ENCODE assay signal across 34 cellular contexts in the genomic region with DNA sequence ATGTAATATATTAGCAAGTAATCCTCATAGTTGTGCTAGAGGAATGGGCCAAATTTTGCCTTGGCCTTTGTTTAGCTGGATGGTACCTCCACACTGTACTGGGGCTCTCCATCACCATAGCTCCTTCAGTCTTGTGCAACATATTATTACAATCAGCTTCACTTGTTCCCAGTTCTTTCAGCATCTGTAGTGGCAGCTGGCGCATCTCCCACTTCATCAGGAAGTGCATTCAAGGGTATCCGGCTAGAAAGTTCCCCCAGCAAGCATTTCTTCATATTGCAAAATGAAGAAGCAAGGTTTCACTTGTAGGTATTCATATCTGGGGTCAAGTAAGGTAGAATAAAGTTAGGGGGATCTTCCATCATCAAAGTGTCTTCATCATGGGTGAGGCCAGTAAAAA.
DNase-seq lines count a peak whose midpoint lies in the region; ATAC-seq, FAIRE-seq and TF ChIP-seq lines count a peak whose summit lies in the region.
"Had no signal": no experiment of that assay in that cellular context is flagged by ENCODE, and none has a peak within 500 bp of the region (broad histone marks: within the 10 kb centered on the region; RNA-seq: fewer than 3 reads in every experiment).

No MANE protein-coding gene starts in this region.

- no peak overlapping the region for H2AFZ ChIP-seq in GM12878 (ENCODE audit: control insufficient read depth, low read depth, low read length)
- H2AFZ ChIP-seq in HepG2 (ENCODE audit: low read length) = no peak overlapping the region

- TF ChIP-seq POLR2A in GM12878 (IDR thresholded peaks at IDR 0.05; ENCODE audit: low read depth, low read length) (no peak), HepG2 (IDR thresholded peaks at IDR 0.05; ENCODE audit: insufficient read depth in 1 of 2, low read depth in 2 of 2, low read length in 2 of 2) (no peak)

- H3K36me3 ChIP-seq in GM12878 (ENCODE audit: control insufficient read depth in 2 of 2, insufficient read depth in 2 of 2, low read length in 1 of 2) (no peaks in the 10 kb centered on the region), HepG2 (replicated peaks in 1 of 2; ENCODE audit: control insufficient read depth in 1 of 2, insufficient read depth in 2 of 2, low read length in 2 of 2) (no peaks in the 10 kb centered on the region)

- 0% methylated on average over 2 of the region's 2 CpGs for WGBS in GM12878 (ENCODE audit: insufficient coverage, insufficient replicate concordance, low lambda C conversion rate, missing lambda C conversion rate)
- WGBS in HepG2 (ENCODE audit: low lambda C conversion rate) = 40% methylated on average over 2 of the region's 2 CpGs

- POLR2A ChIA-PET in GM12878 (lab: Charles Lee) = no interaction called here
- POLR2A ChIA-PET in HepG2 (lab: Yijun Ruan, JAX) = no interaction called here

- DNase-seq in GM12865 (ENCODE audit: low read depth) = peak; percentile 27
- DNase-seq in NCI-H2171 (lab: John Stamatoyannopoulos, UW) = peak; percentile 30
- no peak for DNase-seq in GM12878 (ENCODE audit: low read depth, low spot score)
- DNase-seq in mesothelial cell of epicardium (ENCODE audit: low spot score in 2 of 2, unreplicated experiment in 2 of 2) = no peak
- no peak for DNase-seq in HepG2 (ENCODE audit: low spot score)
- DNase-seq in HT-29 (ENCODE audit: low spot score) = no peak
- DNase-seq in SHP77 treated with DMSO at 0.1 percent for 48 hours (lab: John Stamatoyannopoulos, UW) = no peak
- DNase-seq: AML-193; Caco-2; CD8-positive, alpha-beta T cell; DMS 273 treated with DMSO at 0.1 percent for 48 hours; DMS79; EL; GDM1; GOT3; HCEC 1CT; MM.1S; NCI-H1048; NCI-H1417; NCI-H1694; NCI-H2029 treated with DMSO at 0.1 percent for 48 hours; NCI-H446 treated with DMSO at 0.1 percent for 48 hours; NCI-H526; NCI-H82; NK-92 treated with Interleukin-12 subunit alpha and Interleukin-12 subunit beta, amount 100 ng/mL, for 24 hours; SHP77; T-helper 1 cell had no signal

- H3K4me1 ChIP-seq in GM12878 (ENCODE audit: control insufficient read depth, insufficient read depth, low read length) = peaks cover 3% of the 10 kb centered on the region; the same call in 1 of the 2 replicates
- no peaks in the 10 kb centered on the region for H3K4me1 ChIP-seq in HepG2 (ENCODE audit: insufficient read depth, low read length)
- H3K4me1 ChIP-seq: A549, Caco-2 had no signal

- FAIRE-seq in GM12878 (lab: Jason Lieb, UNC) (no peak), HepG2 (lab: Jason Lieb, UNC) (no peak)

- BruUV-seq in GM12878 (replicated peaks; lab: Mats Ljungman, UMichigan) (no TSS peak), HepG2 (replicated peaks; lab: Mats Ljungman, UMichigan) (no TSS peak)

- ATAC-seq in GM12878 = no peak
- ATAC-seq in HepG2 = no peak
- ATAC-seq in GM19328 (IDR thresholded peaks at IDR 0.05; ENCODE audit: unreplicated experiment) = no peak
- ATAC-seq: A549; CD8-positive, alpha-beta T cell; Panc1 had no signal

- H3K9me3 Mint-ChIP-seq in mesothelial cell of epicardium = peaks cover 17% of the 10 kb centered on the region

- no peak for TF ChIP-seq CTCF in GM12865 (IDR thresholded peaks at IDR 0.05; ENCODE audit: insufficient read depth, low read depth, low read length, missing control alignments)
- no peak for TF ChIP-seq CTCF in GM12878 (IDR thresholded peaks at IDR 0.05 in 2 of 3, conservative IDR thresholded peaks at IDR 0.05 in 1 of 3; ENCODE audit: control insufficient read depth in 2 of 3, extremely low read depth in 1 of 3, insufficient read depth in 1 of 3, low read depth in 3 of 3, low read length in 3 of 3)
- TF ChIP-seq CTCF in mesothelial cell of epicardium (IDR thresholded peaks at IDR 0.05; ENCODE audit: unreplicated experiment) = no peak
- no peak for TF ChIP-seq CTCF in HepG2 (CRISPR knock-in tag; IDR thresholded peaks at IDR 0.05)

- no peaks in the 10 kb centered on the region for H3K79me2 ChIP-seq in GM12878 (ENCODE audit: control insufficient read depth, insufficient read depth, low read length)
- H3K79me2 ChIP-seq in HepG2 (ENCODE audit: insufficient read depth, low read length) = no peaks in the 10 kb centered on the region

- no peak overlapping the region for H3K4me3 Mint-ChIP-seq in mesothelial cell of epicardium
- H3K4me3 Mint-ChIP-seq: CD8-positive, alpha-beta T cell; IgD-negative memory B cell had no signal

- H3K27ac Mint-ChIP-seq in mesothelial cell of epicardium = peak overlapping the region; percentile 4
- H3K27ac Mint-ChIP-seq: CD8-positive, alpha-beta T cell; IgD-negative memory B cell had no signal

- peaks cover 16% of the 10 kb centered on the region for H3K36me3 Mint-ChIP-seq in mesothelial cell of epicardium
- H3K36me3 Mint-ChIP-seq: CD8-positive, alpha-beta T cell had no signal

- H3K27ac ChIP-seq in GM12878 (ENCODE audit: control insufficient read depth, insufficient read depth) = no peak overlapping the region
- no peak overlapping the region for H3K27ac ChIP-seq in HepG2 (ENCODE audit: extremely low read length, insufficient read depth, low read length)
- H3K27ac ChIP-seq: A549, C4-2B, KMS-11, RWPE1 had no signal

- SMC1A ChIA-PET in GM12878 (lab: Charles Lee; ENCODE audit: uncharacterized antibody, unreplicated experiment) = no interaction called here

- H3K9ac ChIP-seq in GM12878 (ENCODE audit: control insufficient read depth, insufficient read depth, low read length) = no peak overlapping the region
- no peak overlapping the region for H3K9ac ChIP-seq in HepG2 (ENCODE audit: insufficient read depth, low read depth, low read length)
- H3K9ac ChIP-seq: KMS-11 had no signal

- H3K27me3 ChIP-seq in GM12878 (replicated peaks in 1 of 2; ENCODE audit: control insufficient read depth in 2 of 2, insufficient read depth in 2 of 2, low read length in 1 of 2) = no peaks in the 10 kb centered on the region
- H3K27me3 ChIP-seq in HepG2 (ENCODE audit: control insufficient read depth in 1 of 2, insufficient read depth in 2 of 2, low read length in 2 of 2) = no peaks in the 10 kb centered on the region

- in situ Hi-C loops in GM12878 (cut with MboI) = no loop called here
- in situ Hi-C loops in HepG2 (cut with HindIII; ENCODE audit: extremely low pct_ligation_motif_present, low pct_unique_long_range_greater_than_20kb) = no loop called here

- intact Hi-C loops in GM12878 (cut with micrococcal nuclease; ENCODE audit: unreplicated experiment) = no loop called here
- intact Hi-C loops in HepG2 (cut with micrococcal nuclease; ENCODE audit: unreplicated experiment) = no loop called here

- TF ChIP-seq RAD21 in GM12878 (IDR thresholded peaks at IDR 0.05; ENCODE audit: insufficient read depth, low read depth, low read length) (no peak), HepG2 (CRISPR knock-in tag; IDR thresholded peaks at IDR 0.05) (no peak)

- RAD21 ChIA-PET in GM12878 (lab: Charles Lee; ENCODE audit: unreplicated experiment) = no interaction called here

- TF ChIP-seq EP300 in GM12878 (IDR thresholded peaks at IDR 0.05; ENCODE audit: borderline replicate concordance in 1 of 2, control insufficient read depth in 1 of 2, low read depth in 2 of 2, low read length in 2 of 2) (no peak), HepG2 (IDR thresholded peaks at IDR 0.05; ENCODE audit: low read depth in 2 of 2, low read length in 2 of 2) (no peak), HepG2 (CRISPR knock-in tag; IDR thresholded peaks at IDR 0.05; ENCODE audit: borderline replicate concordance) (no peak)

- CTCF ChIA-PET in GM12878 (lab: Yijun Ruan, JAX) = no interaction called here
- CTCF ChIA-PET in HepG2 (lab: Yijun Ruan, JAX; ENCODE audit: low intra/inter-chr PET ratio, low total read pairs) = no interaction called here

- H3K4me3 ChIP-seq in GM12865 (ENCODE audit: low read depth, low read length) (no peak overlapping the region), GM12878 (no peak overlapping the region), HepG2 (replicated peaks in 1 of 3; ENCODE audit: insufficient read depth in 1 of 3, low read depth in 2 of 3, low read length in 3 of 3) (no peak overlapping the region)
- H3K4me3 ChIP-seq: A549 had no signal

- no peak overlapping the region for H3K4me2 ChIP-seq in GM12878 (ENCODE audit: control insufficient read depth, insufficient read depth)
- H3K4me2 ChIP-seq in HepG2 (ENCODE audit: low read depth, low read length) = no peak overlapping the region
- H3K4me2 ChIP-seq: A549, KMS-11 had no signal

- H3K27me3 Mint-ChIP-seq in mesothelial cell of epicardium (ENCODE audit: low read depth) = peaks cover 9% of the 10 kb centered on the region
- H3K27me3 Mint-ChIP-seq: IgD-negative memory B cell had no signal

- H3K9me3 ChIP-seq in GM12878 (replicated peaks; ENCODE audit: control insufficient read depth, insufficient read depth, low read length) (peaks cover 5% of the 10 kb centered on the region; the same call in 1 of the 3 replicates), HepG2 (ENCODE audit: low read length) (peaks cover 20% of the 10 kb centered on the region)

- H4K20me1 ChIP-seq in GM12878 (ENCODE audit: control insufficient read depth, insufficient read depth) = no peaks in the 10 kb centered on the region
- H4K20me1 ChIP-seq in HepG2 (ENCODE audit: insufficient read depth, low read length) = no peaks in the 10 kb centered on the region

- H3K4me1 Mint-ChIP-seq in mesothelial cell of epicardium = peaks cover 31% of the 10 kb centered on the region
- H3K4me1 Mint-ChIP-seq: IgD-negative memory B cell had no signal

TF ChIP-seq in GM12878, 131 proteins besides CTCF, POLR2A, EP300 and RAD21:
- TF ChIP-seq TCF12 (IDR thresholded peaks at IDR 0.05; ENCODE audit: low read depth, low read length) (no peak), NBN (IDR thresholded peaks at IDR 0.05) (no peak), EED (IDR thresholded peaks at IDR 0.05; ENCODE audit: low read depth) (0 out of 2 replicates have a peak, but pooled peaks have one; percentile 30), ETV6 (conservative IDR thresholded peaks at IDR 0.05 in 1 of 2, IDR thresholded peaks at IDR 0.05 in 1 of 2; ENCODE audit: borderline replicate concordance in 1 of 2, low read depth in 1 of 2) (peak in 1 of 2 experiments; percentile 37; a peak in 1 of 4 replicates)

TF ChIP-seq in HepG2, 621 proteins besides CTCF, POLR2A, EP300 and RAD21 (continues in another document):
- TF ChIP-seq SP5 (CRISPR knock-in tag; IDR thresholded peaks at IDR 0.05; ENCODE audit: borderline replicate concordance, low read depth) (no peak), ZNF354B (CRISPR knock-in tag; IDR thresholded peaks at IDR 0.05) (no peak)

Comparison
In these comparisons a context has a peak if more than half of its experiments do, and no peak if none do; other contexts are left out.
1. DNase-seq: peak in GM12865 (single experiment) and NCI-H2171 (single experiment); none in GM12878 (single experiment), mesothelial cell of epicardium (0 of 2), HepG2 (single experiment), HT-29 (single experiment) and SHP77 treated with DMSO at 0.1 percent for 48 hours (single experiment).